8 cellular contexts compared by ENCODE assay signal in genomic region chr1:192609110-192610079, GRCh38.
A peak's percentile ranks its signal among the peaks of the same experiment; 100 is the strongest.
DNase-seq lines count a peak whose midpoint lies in the region; ATAC-seq lines count a peak whose summit lies in the region.

No MANE protein-coding gene starts in this region.

- no peaks in the 10 kb centered on the region for H3K9me3 ChIP-seq in effector memory CD4-positive, alpha-beta T cell (ENCODE audit: control insufficient read depth, low read length)

- H3K4me3 ChIP-seq in effector memory CD4-positive, alpha-beta T cell (ENCODE audit: insufficient read depth, low read depth, low read length, poor library complexity, severe bottlenecking), result no peak overlapping the region

- H3K27me3 ChIP-seq in effector memory CD4-positive, alpha-beta T cell (replicated peaks; ENCODE audit: control insufficient read depth, insufficient read depth, low read length, poor library complexity, severe bottlenecking), result no peaks in the 10 kb centered on the region

- no peaks in the 10 kb centered on the region for H3K36me3 ChIP-seq in effector memory CD4-positive, alpha-beta T cell (ENCODE audit: control insufficient read depth, insufficient read depth, low read length)

- peak; percentile 10 for DNase-seq in NCI-H1694 treated with DMSO at 0.1 percent for 48 hours (lab: John Stamatoyannopoulos, UW)
- DNase-seq in NCI-H1694 (lab: John Stamatoyannopoulos, UW), result no peak
- peak; percentile 48 for DNase-seq in activated CD4-positive, CD25-positive, alpha-beta regulatory T cell treated with anti-CD3 and anti-CD28 coated beads, Interleukin-2, amount 50 U/mL, for 72 hours
- DNase-seq in effector memory CD4-positive, alpha-beta T cell, result peak; percentile 11 to 40 (median 37)
- DNase-seq in stimulated activated CD4-positive, alpha-beta T cell treated with anti-CD3 and anti-CD28 coated beads, Interleukin-12 subunit alpha, Interleukin-12 subunit beta, amount 100 ng/mL, for 4 hours, result peak; percentile 19
- no peak for DNase-seq in NCI-H1092 (lab: John Stamatoyannopoulos, UW)
- no peak for DNase-seq in kidney glomerular epithelial cell (lab: John Stamatoyannopoulos, UW)

- ATAC-seq in HG03442 (IDR thresholded peaks at IDR 0.05; ENCODE audit: unreplicated experiment), result peak; percentile 98

- peaks cover 3% of the 10 kb centered on the region for H3K4me1 ChIP-seq in effector memory CD4-positive, alpha-beta T cell (ENCODE audit: control insufficient read depth, insufficient read depth, low read length, poor library complexity, severe bottlenecking)

- no peak overlapping the region for H3K27ac ChIP-seq in effector memory CD4-positive, alpha-beta T cell (ENCODE audit: insufficient read depth, low read length, poor library complexity, severe bottlenecking)

Comparison
In these comparisons a context has a peak if more than half of its experiments do, and no peak if none do; other contexts are left out.
1. DNase-seq: peak in NCI-H1694 treated with DMSO at 0.1 percent for 48 hours (single experiment), activated CD4-positive, CD25-positive, alpha-beta regulatory T cell treated with anti-CD3 and anti-CD28 coated beads, Interleukin-2, amount 50 U/mL, for 72 hours (single experiment), effector memory CD4-positive, alpha-beta T cell (3 of 3) and stimulated activated CD4-positive, alpha-beta T cell treated with anti-CD3 and anti-CD28 coated beads, Interleukin-12 subunit alpha, Interleukin-12 subunit beta, amount 100 ng/mL, for 4 hours (single experiment); none in NCI-H1694 (single experiment), NCI-H1092 (single experiment) and kidney glomerular epithelial cell (single experiment).